8 cellular contexts compared by ENCODE assay signal in the genomic region with DNA sequence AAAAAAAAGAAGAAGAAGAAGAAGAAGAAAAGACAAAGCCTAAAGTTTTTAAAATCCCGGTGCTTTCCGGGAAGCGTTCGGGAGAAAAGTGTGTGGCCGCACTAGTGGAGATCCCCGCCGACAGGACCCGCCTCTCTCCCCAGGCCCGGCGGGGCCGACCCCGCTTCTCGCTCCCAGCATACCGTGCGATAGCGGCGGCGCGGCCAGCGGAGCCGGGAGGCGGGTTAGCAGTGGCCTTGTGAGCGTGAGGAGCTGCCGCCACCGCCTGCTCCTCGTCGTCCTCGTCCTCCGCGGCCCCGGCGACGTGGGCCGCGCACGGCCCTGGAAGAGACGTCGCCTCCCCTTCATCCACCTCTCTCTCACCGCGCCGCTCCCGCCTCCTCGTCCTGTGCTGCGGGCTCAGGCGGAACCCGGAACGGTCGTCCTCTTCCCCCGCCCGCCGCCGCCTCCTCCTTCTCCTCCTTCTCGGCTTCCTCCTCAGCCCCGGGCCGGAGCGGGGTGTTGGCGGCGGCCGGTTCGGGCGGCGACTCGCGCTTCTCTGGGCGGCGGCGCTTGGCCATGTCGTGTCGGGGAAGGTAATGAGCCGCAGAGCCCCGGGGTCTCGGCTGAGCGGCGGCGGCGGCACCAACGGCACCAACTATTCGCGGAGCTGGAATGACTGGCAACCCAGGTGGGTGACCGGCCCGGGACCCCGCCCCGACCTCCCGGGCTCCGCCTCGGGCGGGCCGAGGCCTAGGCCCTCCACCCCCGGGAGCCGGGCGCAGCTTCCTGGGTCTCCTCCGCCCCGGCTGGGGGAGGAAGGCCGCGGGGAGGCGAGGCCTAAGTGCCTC.
DNase-seq lines count a peak whose midpoint lies in the region; ATAC-seq, FAIRE-seq and TF ChIP-seq lines count a peak whose summit lies in the region.
"Not testable (repeated sequence)": the region's sequence is repeated elsewhere in the genome, so short reads cannot be mapped to it uniquely, and the experiment has no call there.

No MANE protein-coding gene starts in this region.

- H3K36me3 ChIP-seq in small intestine (ENCODE audit: control insufficient read depth in 2 of 2, insufficient read depth in 2 of 2, low read length in 2 of 2) = not testable (repeated sequence)

- TF ChIP-seq CTCF in AG04450 (IDR thresholded peaks at IDR 0.05; ENCODE audit: low read depth, low read length) = not testable (repeated sequence)

- CTCF ChIA-PET in AG04450 (lab: Charles Lee) = not testable (repeated sequence)

- 0 to 1% (median 0%) methylated on average over 53 to 95 of the region's 96 CpGs for whole genome bisulfite sequencing in small intestine, 3 donors

- not testable (repeated sequence) for H3K4me1 ChIP-seq in small intestine (ENCODE audit: control insufficient read depth in 2 of 2, insufficient read depth in 1 of 2, low read depth in 1 of 2, low read length in 1 of 2)

- not testable (repeated sequence) for H3K9me3 ChIP-seq in AG04450 (ENCODE audit: control insufficient read depth, insufficient read depth, low read length); small intestine (ENCODE audit: control insufficient read depth, low read depth)

- not testable (repeated sequence) for FAIRE-seq in small intestine (lab: Jason Lieb, UNC)

- ATAC-seq in GM18909 (IDR thresholded peaks at IDR 0.05; ENCODE audit: poor library complexity, unreplicated experiment) (peak; percentile 82), HG03135 (IDR thresholded peaks at IDR 0.05; ENCODE audit: unreplicated experiment) (peak; percentile 73)

- POLR2A ChIA-PET in AG04450 (lab: Yijun Ruan, JAX) = interaction anchor here (0.6 to 1.2 kb wide), 7 partner anchors 16 to 1675 kb away, joined by 3 to 9 read pairs (median 4); no protein-coding TSS in a partner anchor

- peak overlapping the region; percentile 68 for H3K4me3 ChIP-seq in AG04450 (ENCODE audit: low read depth, low read length)
- H3K4me3 ChIP-seq in small intestine (ENCODE audit: low read depth in 1 of 2, low read length in 2 of 2) = peak overlapping the region; percentile 65 to 68

- not testable (repeated sequence) for DNase-seq in AG04450 (ENCODE audit: low read depth, low spot score)
- DNase-seq in NCI-H345 treated with DMSO at 0.1 percent for 48 hours (lab: John Stamatoyannopoulos, UW; ENCODE audit: unreplicated experiment) (peak; percentile 10), iris pigment epithelial cell (ENCODE audit: low read depth) (peak; percentile 72), small intestine (peak; percentile 69)
- DNase-seq in activated CD4-positive, alpha-beta T cell treated with anti-CD3 and anti-CD28 coated beads for 1 hour = peak; percentile 31
- peak; percentile 62 for DNase-seq in central memory CD4-positive, alpha-beta T cell

- H3K27me3 ChIP-seq in AG04450 (ENCODE audit: control insufficient read depth, insufficient read depth, low read length); small intestine (ENCODE audit: control insufficient read depth in 2 of 2, insufficient read depth in 2 of 2, low read length in 2 of 2): not testable (repeated sequence)

- H3K27ac ChIP-seq in AG04450 (ENCODE audit: low read depth, low read length) = peak overlapping the region; percentile 78
- H3K27ac ChIP-seq in small intestine (ENCODE audit: low read depth in 1 of 2, low read length in 1 of 2) = peak overlapping the region; percentile 93 to 96
